8 cellular contexts compared by ENCODE assay signal in the genomic region with DNA sequence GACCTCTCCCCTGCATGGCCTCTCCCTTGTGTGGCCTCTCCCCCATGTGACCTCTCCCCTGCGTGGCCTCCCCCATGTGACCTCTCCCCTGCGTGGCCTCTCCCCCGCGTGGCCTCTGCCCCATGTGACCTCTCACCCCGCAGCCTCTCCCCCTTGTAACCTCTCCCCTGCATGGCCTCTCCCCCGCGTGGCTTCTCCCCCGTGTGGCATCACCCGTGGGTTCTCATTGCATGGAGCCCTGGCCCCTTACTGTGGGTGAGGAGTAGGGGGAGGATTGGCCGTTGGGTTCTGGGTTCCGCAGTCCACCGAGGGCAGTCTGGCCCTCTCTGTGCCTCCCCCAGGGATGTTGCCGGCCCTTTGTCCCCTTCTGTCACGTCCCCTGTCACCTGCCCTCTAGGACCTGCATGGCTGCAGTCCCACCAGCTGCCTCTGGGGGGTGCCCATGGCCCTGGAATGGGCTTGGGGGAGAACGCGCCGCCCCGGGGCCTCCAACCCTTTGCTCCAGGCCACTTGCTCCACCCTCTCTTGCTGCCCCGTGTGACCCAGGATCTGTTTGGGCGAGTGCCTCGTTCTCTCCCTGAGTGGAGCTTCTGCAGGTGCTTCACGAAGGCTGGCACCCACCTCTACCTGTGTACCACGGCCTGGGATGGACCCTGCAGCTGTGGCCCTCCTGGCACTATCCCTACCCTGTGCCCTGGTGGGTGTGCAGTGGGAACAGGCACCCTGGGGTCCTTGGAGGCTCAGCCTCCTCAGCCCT. TPM values are rescaled to one million over a fixed set of nuclear protein-coding genes. Genes with fewer than 3 reads are reported as not detected.
DNase-seq lines count a peak whose midpoint lies in the region; ATAC-seq and TF ChIP-seq lines count a peak whose summit lies in the region.

No MANE protein-coding gene starts in this region.

- no peaks in the 10 kb centered on the region for H3K27me3 Mint-ChIP-seq in activated CD8-positive, alpha-beta T cell treated with anti-CD3 and anti-CD28 coated beads for 36 hours

- peak overlapping the region; percentile 36 for H3K4me2 ChIP-seq in mesenchymal stem cell (ENCODE audit: low read length, poor library complexity, severe bottlenecking)

- no peak overlapping the region for H3K4ac ChIP-seq in mesenchymal stem cell (ENCODE audit: low read depth in 1 of 2, low read length in 2 of 2)

- H3K23ac ChIP-seq in mesenchymal stem cell (ENCODE audit: low read length in 2 of 2), result no peak overlapping the region

- peak; percentile 43 for ATAC-seq in GM18505 (IDR thresholded peaks at IDR 0.05; ENCODE audit: unreplicated experiment)
- peak; percentile 69 for ATAC-seq in HG03442 (IDR thresholded peaks at IDR 0.05; ENCODE audit: unreplicated experiment)
- peak; percentile 99 for ATAC-seq in activated CD8-positive, alpha-beta T cell treated with anti-CD3 and anti-CD28 coated beads for 36 hours

- peaks cover 4 to 25% of the 10 kb centered on the region in 2 experiments for H3K27me3 ChIP-seq in mesenchymal stem cell (ENCODE audit: control insufficient read depth in 1 of 2, insufficient read depth in 1 of 2, low read length in 2 of 2)

- CTCF ChIA-PET in activated CD8-positive, alpha-beta T cell treated with anti-CD3 and anti-CD28 coated beads for 36 hours (lab: Charles Lee), result interaction anchor here (0.6 to 3.5 kb wide), 21 partner anchors 10 to 273 kb away, joined by 3 to 36 read pairs (median 4); no protein-coding TSS in a partner anchor

- H2BK5ac ChIP-seq in mesenchymal stem cell (ENCODE audit: low read depth, low read length, poor library complexity, severe bottlenecking), result no peak overlapping the region

- peak; percentile 69 for DNase-seq in A172 (ENCODE audit: low spot score)
- peak; percentile 46 for DNase-seq in NCI-H82 treated with DMSO at 0.1 percent for 48 hours (lab: John Stamatoyannopoulos, UW; ENCODE audit: unreplicated experiment)
- DNase-seq in activated CD8-positive, alpha-beta T cell treated with anti-CD3 and anti-CD28 coated beads for 36 hours, result peak; percentile 95
- peak; percentile 95 for DNase-seq in ecto neural progenitor cell (ENCODE audit: low spot score)
- peak; percentile 64 for DNase-seq in mesenchymal stem cell
- DNase-seq in stimulated activated CD8-positive, alpha-beta memory T cell treated with anti-CD3 and anti-CD28 coated beads, Interleukin-15, amount 100 ng/mL, for 24 hours (ENCODE audit: low read depth), result peak; percentile 84

- peak overlapping the region; percentile 33 for H3K9ac ChIP-seq in mesenchymal stem cell (ENCODE audit: low read length)

- no peak overlapping the region for H2BK120ac ChIP-seq in mesenchymal stem cell (ENCODE audit: low read depth, low read length)

- peaks cover 7% of the 10 kb centered on the region for H3K4me1 Mint-ChIP-seq in activated CD8-positive, alpha-beta T cell treated with anti-CD3 and anti-CD28 coated beads for 36 hours (ENCODE audit: low read depth)

- TF ChIP-seq CTCF in activated CD8-positive, alpha-beta T cell treated with anti-CD3 and anti-CD28 coated beads for 36 hours (IDR thresholded peaks at IDR 0.05), result peak; percentile 92

- no peaks in the 10 kb centered on the region for H3K9me3 Mint-ChIP-seq in activated CD8-positive, alpha-beta T cell treated with anti-CD3 and anti-CD28 coated beads for 36 hours

- peaks cover 9 to 11% of the 10 kb centered on the region in 2 experiments for H3K36me3 ChIP-seq in mesenchymal stem cell (ENCODE audit: control insufficient read depth in 1 of 2, insufficient read depth in 2 of 2, low read depth in 1 of 2, low read length in 2 of 2)

- no peak overlapping the region for H2AFZ ChIP-seq in mesenchymal stem cell (ENCODE audit: low read depth, low read length)

- H3K4me1 ChIP-seq in mesenchymal stem cell (ENCODE audit: control insufficient read depth, insufficient read depth, low read depth, low read length), result peaks cover 6% of the 10 kb centered on the region

- no peak overlapping the region for H2BK12ac ChIP-seq in mesenchymal stem cell (ENCODE audit: low read length in 2 of 2)

- H3K14ac ChIP-seq in mesenchymal stem cell (ENCODE audit: low read length in 2 of 2), result no peak overlapping the region

- H3K4me3 ChIP-seq in mesenchymal stem cell (ENCODE audit: insufficient read depth in 1 of 2, low read depth in 1 of 2, low read length in 2 of 2), result no peak overlapping the region

- POLR2A ChIA-PET in activated CD8-positive, alpha-beta T cell treated with anti-CD3 and anti-CD28 coated beads for 36 hours (lab: Charles Lee), result interaction anchor here (0.8 to 1.4 kb wide), 3 partner anchors 20 to 165 kb away, joined by 3 to 4 read pairs (median 3); no protein-coding TSS in a partner anchor

- no peak overlapping the region for H3K18ac ChIP-seq in mesenchymal stem cell (ENCODE audit: low read depth in 1 of 2, low read length in 2 of 2)

- intact Hi-C loops in activated CD8-positive, alpha-beta T cell treated with anti-CD3 and anti-CD28 coated beads for 36 hours (cut with micrococcal nuclease), result loop anchor here (10.0 kb wide), 1 partner anchor 124 kb away; no protein-coding TSS in a partner anchor

- no peaks in the 10 kb centered on the region for H3K79me1 ChIP-seq in mesenchymal stem cell (replicated peaks; ENCODE audit: low read length, poor library complexity, severe bottlenecking)

- no peak overlapping the region for H3K27ac Mint-ChIP-seq in activated CD8-positive, alpha-beta T cell treated with anti-CD3 and anti-CD28 coated beads for 36 hours

- TF ChIP-seq POLR2A in GM18505 (IDR thresholded peaks at IDR 0.05; ENCODE audit: borderline replicate concordance, extremely low read depth, insufficient read depth, insufficient read length), result no peak

- H4K91ac ChIP-seq in mesenchymal stem cell (ENCODE audit: low read length), result peak overlapping the region; percentile 67

- no peak overlapping the region for H3K27ac ChIP-seq in mesenchymal stem cell (ENCODE audit: low read length, poor library complexity, severe bottlenecking)

- H3K4me3 Mint-ChIP-seq in activated CD8-positive, alpha-beta T cell treated with anti-CD3 and anti-CD28 coated beads for 36 hours, result no peak overlapping the region

- H4K8ac ChIP-seq in mesenchymal stem cell (ENCODE audit: low read length), result no peak overlapping the region

- no peaks in the 10 kb centered on the region for H3K9me3 ChIP-seq in mesenchymal stem cell (ENCODE audit: control insufficient read depth, low read length)

- no peak overlapping the region for H2AK5ac ChIP-seq in mesenchymal stem cell (ENCODE audit: low read length, severe bottlenecking)

- no peak overlapping the region for H2BK15ac ChIP-seq in mesenchymal stem cell (ENCODE audit: low read depth, poor library complexity, severe bottlenecking)

- 7% methylated on average over 13 of the region's 23 CpGs for WGBS in mesenchymal stem cell

- peaks cover 5% of the 10 kb centered on the region for H3K36me3 Mint-ChIP-seq in activated CD8-positive, alpha-beta T cell treated with anti-CD3 and anti-CD28 coated beads for 36 hours (ENCODE audit: low read depth)

RNA-seq across cellular contexts. Expression of a gene that starts 21.3 kb away (rescaled TPM):
- total RNA-seq in A172 (2014; rRNA removed; shearing (Covaris generic)), result 63.7 and 77.7 TPM in 2 replicates
- 10 to 100 TPM; 61.1 to 62.9 TPM for total RNA-seq in activated CD8-positive, alpha-beta T cell treated with anti-CD3 and anti-CD28 coated beads for 36 hours
- polyA plus RNA-seq in mesenchymal stem cell (2013, experiment 1 of 2), result 14.5 TPM
- polyA plus RNA-seq in mesenchymal stem cell (2013, experiment 2 of 2), result 14.1 TPM

RNA-seq across cellular contexts. Expression of a gene that starts 34.6 kb away (rescaled TPM):
- 106 and 145 TPM in 2 replicates for total RNA-seq in A172 (2014; rRNA removed; shearing (Covaris generic))
- 10 to 100 TPM; 18.6 to 20.7 TPM for total RNA-seq in activated CD8-positive, alpha-beta T cell treated with anti-CD3 and anti-CD28 coated beads for 36 hours
- 276 TPM for polyA plus RNA-seq in mesenchymal stem cell (2013, experiment 1 of 2)
- 282 TPM for polyA plus RNA-seq in mesenchymal stem cell (2013, experiment 2 of 2)

RNA-seq across cellular contexts. Expression of a gene that starts 54.3 kb away (rescaled TPM):
- 73.4 and 73.5 TPM in 2 replicates for total RNA-seq in A172 (2014; rRNA removed; shearing (Covaris generic))
- 10 to 100 TPM; 59.3 to 62.2 TPM for total RNA-seq in activated CD8-positive, alpha-beta T cell treated with anti-CD3 and anti-CD28 coated beads for 36 hours
- 38.6 TPM for polyA plus RNA-seq in mesenchymal stem cell (2013, experiment 1 of 2)
- 39.2 TPM for polyA plus RNA-seq in mesenchymal stem cell (2013, experiment 2 of 2)

Comparison
In these comparisons a context has a peak if more than half of its experiments do, and no peak if none do; other contexts are left out.
1. ATAC-seq: peak in every context shown above with its lines; median percentile 99 in activated CD8-positive, alpha-beta T cell treated with anti-CD3 and anti-CD28 coated beads for 36 hours; 69 in HG03442; 43 in GM18505.